In the genomic region with DNA sequence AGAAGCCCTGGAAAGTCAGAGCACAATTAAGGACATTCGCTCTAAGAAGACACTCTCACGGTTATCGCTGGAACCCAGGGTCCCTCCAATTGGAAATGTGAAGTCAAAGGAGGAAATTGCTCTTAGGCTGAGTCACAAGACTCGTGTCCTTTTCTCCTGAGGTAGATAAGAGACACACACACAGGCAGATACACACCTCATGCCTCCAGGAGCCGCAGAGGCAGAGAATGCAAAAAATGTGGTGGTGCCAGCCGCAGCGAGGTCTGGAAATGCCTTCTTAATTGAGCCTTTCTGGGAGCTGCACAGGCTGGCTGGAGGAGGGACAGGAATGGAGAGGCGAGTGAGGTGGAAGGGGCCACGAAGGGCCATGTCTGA, we compare ENCODE assay signal across 14 cellular contexts.
DNase-seq lines count a peak whose midpoint lies in the region; ATAC-seq and TF ChIP-seq lines count a peak whose summit lies in the region.
"Had no signal": no experiment of that assay in that cellular context is flagged by ENCODE, and none has a peak within 500 bp of the region (broad histone marks: within the 10 kb centered on the region; RNA-seq: fewer than 3 reads in every experiment).

No MANE protein-coding gene starts in this region.

- H3K4me3 ChIP-seq in HUES6 (ENCODE audit: low read depth, low read length) (no peak overlapping the region), mammary epithelial cell (replicated peaks in 1 of 3; ENCODE audit: insufficient read depth in 1 of 3, low read depth in 2 of 3, low read length in 3 of 3) (no peak overlapping the region), lower lobe of right lung (no peak overlapping the region)
- H3K4me3 ChIP-seq: ascending aorta had no signal

- H3K9ac ChIP-seq in HUES6 (ENCODE audit: low read length) (no peak overlapping the region), mammary epithelial cell (ENCODE audit: insufficient read depth, low read length) (peak overlapping the region; percentile 72)
- H3K9ac ChIP-seq: parathyroid adenoma had no signal

- POLR2A ChIA-PET in GM10248 (lab: Yijun Ruan, JAX) = no interaction called here

- H3K36me3 ChIP-seq in HUES6 (ENCODE audit: control insufficient read depth, insufficient read depth, low read length) (no peaks in the 10 kb centered on the region), mammary epithelial cell (ENCODE audit: insufficient read depth, low read length) (no peaks in the 10 kb centered on the region), lower lobe of right lung (no peaks in the 10 kb centered on the region)
- H3K36me3 ChIP-seq: ascending aorta had no signal

- ATAC-seq in lower lobe of right lung = peak; percentile 69 to 86
- ATAC-seq: activated T-cell treated with anti-CD3 and anti-CD28 coated beads, Interleukin-2, amount 50 U/mL, for 4 hours had no signal

- CTCF ChIA-PET in mammary epithelial cell (lab: Charles Lee; ENCODE audit: low non-redundant PET) (no interaction called here), GM10248 (lab: Yijun Ruan, JAX) (interaction anchor here (1.8 to 7.5 kb wide), 4 partner anchors 12 to 563 kb away, joined by 5 to 132 read pairs (median 14); no protein-coding TSS in a partner anchor)

- no peaks in the 10 kb centered on the region for H3K79me2 ChIP-seq in mammary epithelial cell (ENCODE audit: insufficient read depth, low read length)
- H3K79me2 ChIP-seq: parathyroid adenoma had no signal

- H3K27ac ChIP-seq in HUES6 (ENCODE audit: low read depth, low read length) = peak overlapping the region; percentile 10; the same call in 1 of the 2 replicates
- peak overlapping the region; percentile 95 for H3K27ac ChIP-seq in mammary epithelial cell (ENCODE audit: insufficient read depth, low read depth, low read length)
- no peak overlapping the region for H3K27ac ChIP-seq in lower lobe of right lung
- H3K27ac ChIP-seq: ascending aorta, parathyroid adenoma, VCaP had no signal

- no TSS peak for BruUV-seq in mammary epithelial cell (replicated peaks; lab: Mats Ljungman, UMichigan)

- WGBS in mammary epithelial cell (ENCODE audit: low coverage, missing lambda C conversion rate) = 6% methylated on average over 8 of the region's 9 CpGs

- H3K27me3 ChIP-seq in HUES6 (ENCODE audit: control insufficient read depth, insufficient read depth, low read length) (peaks cover 19% of the 10 kb centered on the region), mammary epithelial cell (ENCODE audit: insufficient read depth, low read length) (no peaks in the 10 kb centered on the region), lower lobe of right lung (ENCODE audit: low read depth) (peaks cover 13% of the 10 kb centered on the region)
- H3K27me3 ChIP-seq: ascending aorta had no signal

- TF ChIP-seq CTCF in mammary epithelial cell (conservative IDR thresholded peaks at IDR 0.05 in 1 of 2, IDR thresholded peaks at IDR 0.05 in 1 of 2; ENCODE audit: extremely low read depth in 1 of 2, insufficient read depth in 1 of 2, low read depth in 1 of 2, low read length in 2 of 2) (peak in 1 of 2 donors; percentile 23), lower lobe of right lung (IDR thresholded peaks at IDR 0.05) (no peak), GM10248 (IDR thresholded peaks at IDR 0.05; ENCODE audit: control extremely low read depth, extremely low read depth, low read depth, missing control alignments) (no peak)

- H4K20me1 ChIP-seq in mammary epithelial cell (ENCODE audit: insufficient read depth, low read length) = no peaks in the 10 kb centered on the region

- DNase-seq in 8988T (peak; percentile 76), mammary epithelial cell (peak; percentile 94), lower lobe of right lung (peak; percentile 57), NCI-H345 (lab: John Stamatoyannopoulos, UW) (no peak), GM10248 (ENCODE audit: extremely low spot score) (no peak), RPMI8226 (no peak), DMS53 treated with DMSO at 0.1 percent for 48 hours (lab: John Stamatoyannopoulos, UW; ENCODE audit: unreplicated experiment) (no peak)
- DNase-seq: activated T-cell treated with anti-CD3 and anti-CD28 coated beads, Interleukin-2, amount 50 U/mL, for 4 hours; DND-41; stimulated activated CD4-positive, alpha-beta T cell treated with anti-CD3 and anti-CD28 coated beads, Interleukin-2, amount 100 ng/mL, for 48 hours had no signal

- dilution Hi-C loops in mammary epithelial cell (cut with HindIII; ENCODE audit: low sequenced_read_pairs) = no loop called here

- intact Hi-C loops in mammary epithelial cell (cut with micrococcal nuclease) (loop anchor here (1.0 to 5.0 kb wide), 6 partner anchors 90 to 620 kb away; a partner anchor contains a TSS), lower lobe of right lung (cut with DNase I) (loop anchor here (10.0 kb wide), 1 partner anchor 353 kb away; a partner anchor contains a TSS)

- H3K9me3 ChIP-seq in HUES6 (ENCODE audit: control insufficient read depth, insufficient read depth, low read depth, low read length) (no peaks in the 10 kb centered on the region), mammary epithelial cell (replicated peaks; ENCODE audit: insufficient read depth, low read length) (no peaks in the 10 kb centered on the region), lower lobe of right lung (no peaks in the 10 kb centered on the region)
- H3K9me3 ChIP-seq: ascending aorta had no signal

- peaks cover 46% of the 10 kb centered on the region for H3K4me1 ChIP-seq in HUES6 (ENCODE audit: control insufficient read depth, insufficient read depth, low read length)
- peaks cover 42% of the 10 kb centered on the region for H3K4me1 ChIP-seq in mammary epithelial cell (ENCODE audit: insufficient read depth, low read length)
- peaks cover 14% of the 10 kb centered on the region for H3K4me1 ChIP-seq in lower lobe of right lung

- H3K4me2 ChIP-seq in mammary epithelial cell (ENCODE audit: insufficient read depth, low read depth, low read length) = peak overlapping the region; percentile 43

- H2AFZ ChIP-seq in mammary epithelial cell (ENCODE audit: low read depth, low read length) = peak overlapping the region; percentile 4
- H2AFZ ChIP-seq: parathyroid adenoma had no signal

- in situ Hi-C loops in mammary epithelial cell (cut with MboI; ENCODE audit: low sequenced_read_pairs in 2 of 2) = loop anchor here (5.0 to 10.0 kb wide), 4 partner anchors 50 to 535 kb away; a partner anchor contains a TSS

Comparison
In these comparisons a context has a peak if more than half of its experiments do, and no peak if none do; other contexts are left out.
1. DNase-seq: peak in 8988T (single experiment), mammary epithelial cell (single experiment) and lower lobe of right lung (single experiment); none in NCI-H345 (single experiment), GM10248 (single experiment), RPMI8226 (single experiment) and DMS53 treated with DMSO at 0.1 percent for 48 hours (single experiment).